In the genomic region with DNA sequence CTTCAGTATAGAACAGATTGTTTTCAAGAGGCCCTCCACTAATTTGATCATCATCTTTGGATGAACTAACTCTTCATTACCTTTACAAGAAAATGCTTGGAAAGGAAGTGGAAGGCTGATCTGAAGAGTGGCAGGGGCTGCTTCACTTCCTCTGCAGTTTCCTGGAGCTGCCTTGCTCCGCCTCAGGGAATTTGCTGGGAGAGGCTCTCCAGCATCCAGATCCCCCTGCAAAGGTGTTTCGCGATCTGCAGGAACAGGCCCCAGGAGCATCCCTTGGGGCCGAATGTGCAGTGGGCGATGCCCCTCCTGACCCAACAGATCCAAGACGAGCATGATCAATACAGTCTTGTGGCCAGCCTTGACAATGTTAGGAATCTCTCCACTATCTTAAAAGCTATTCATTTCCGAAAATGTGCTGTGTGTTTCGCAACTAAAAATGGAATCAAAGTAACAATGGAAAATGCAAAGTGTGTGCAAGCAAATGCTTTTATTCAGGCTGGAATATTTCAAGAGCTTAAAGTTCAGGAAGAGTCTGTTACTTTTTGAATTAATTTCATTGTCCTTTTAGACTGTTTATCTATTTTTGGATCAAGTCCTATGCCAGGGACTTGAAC, we compare ENCODE assay signal across 21 cellular contexts. TPM values are rescaled to one million over a fixed set of nuclear protein-coding genes. Genes with fewer than 3 reads are reported as not detected.
DNase-seq lines count a peak whose midpoint lies in the region; ATAC-seq and TF ChIP-seq lines count a peak whose summit lies in the region.
"Had no signal": no experiment of that assay in that cellular context is flagged by ENCODE, and none has a peak within 500 bp of the region (broad histone marks: within the 10 kb centered on the region; RNA-seq: fewer than 3 reads in every experiment).

No MANE protein-coding gene starts in this region.

- H3K9me3 ChIP-seq in HCT116 (ENCODE audit: control insufficient read depth in 1 of 2, insufficient read depth in 1 of 2, low read depth in 1 of 2, low read length in 2 of 2) (no peaks in the 10 kb centered on the region), RWPE2 (ENCODE audit: severe bottlenecking) (no peaks in the 10 kb centered on the region), smooth muscle cell (replicated peaks; ENCODE audit: low read depth) (no peaks in the 10 kb centered on the region), stomach (no peaks in the 10 kb centered on the region)
- H3K9me3 ChIP-seq: colonic mucosa, thoracic aorta had no signal

- H4K20me1 ChIP-seq in HCT116 (ENCODE audit: insufficient read depth), result no peaks in the 10 kb centered on the region
- H4K20me1 ChIP-seq in smooth muscle cell (ENCODE audit: low read depth), result no peaks in the 10 kb centered on the region

- H3K27me3 ChIP-seq in HCT116 (ENCODE audit: insufficient read depth, low read length), result no peaks in the 10 kb centered on the region
- no peaks in the 10 kb centered on the region for H3K27me3 ChIP-seq in RWPE2 (ENCODE audit: insufficient read depth, poor library complexity, severe bottlenecking)
- H3K27me3 ChIP-seq in smooth muscle cell (ENCODE audit: low read depth), result no peaks in the 10 kb centered on the region
- H3K27me3 ChIP-seq in stomach, result no peaks in the 10 kb centered on the region
- H3K27me3 ChIP-seq: brain microvascular endothelial cell, colonic mucosa had no signal

- DNase-seq in HCT116 (ENCODE audit: low read depth, low spot score) (no peak), RWPE2 (ENCODE audit: low spot score) (no peak), fibroblast of the aortic adventitia (ENCODE audit: low read depth) (peak; percentile 49), smooth muscle cell (lab: John Stamatoyannopoulos, UW; ENCODE audit: unreplicated experiment) (no peak), stomach (no peak)
- no peak for DNase-seq in activated naive CD4-positive, alpha-beta T cell treated with anti-CD3 and anti-CD28 coated beads for 36 hours
- DNase-seq: activated B cell treated with CpG ODN at 0.5 μM for 24 hours; activated CD4-positive, alpha-beta memory T cell treated with anti-CD3 and anti-CD28 coated beads for 36 hours; activated gamma-delta T cell; AML-193; colonic mucosa; DMS79; endodermal cell; NCI-H1436; NCI-H510A treated with DMSO at 0.1 percent for 48 hours; stimulated activated naive CD4-positive, alpha-beta T cell had no signal

- no peaks in the 10 kb centered on the region for H3K9me3 Mint-ChIP-seq in activated naive CD4-positive, alpha-beta T cell treated with anti-CD3 and anti-CD28 coated beads for 36 hours
- H3K9me3 Mint-ChIP-seq: activated B cell treated with CpG ODN at 0.5 μM for 24 hours; activated CD4-positive, alpha-beta memory T cell treated with anti-CD3 and anti-CD28 coated beads for 36 hours; endodermal cell; natural killer cell treated with Interleukin-12 subunit alpha and Interleukin-12 subunit beta and Interleukin-15 and Interleukin-18, amount 100 ng/mL, for 72 hours had no signal

- no peak overlapping the region for H3K4me3 Mint-ChIP-seq in activated naive CD4-positive, alpha-beta T cell treated with anti-CD3 and anti-CD28 coated beads for 36 hours
- H3K4me3 Mint-ChIP-seq: activated B cell treated with CpG ODN at 0.5 μM for 24 hours; activated CD4-positive, alpha-beta memory T cell treated with anti-CD3 and anti-CD28 coated beads for 36 hours; endodermal cell; natural killer cell treated with Interleukin-12 subunit alpha and Interleukin-12 subunit beta and Interleukin-15 and Interleukin-18, amount 100 ng/mL, for 72 hours had no signal

- TF ChIP-seq POLR2A in HCT116 (IDR thresholded peaks at IDR 0.05; ENCODE audit: borderline replicate concordance, extremely low read depth, insufficient read depth, insufficient read length) (no peak), stomach (IDR thresholded peaks at IDR 0.05) (no peak)

- H3K4me1 Mint-ChIP-seq in activated naive CD4-positive, alpha-beta T cell treated with anti-CD3 and anti-CD28 coated beads for 36 hours (ENCODE audit: low read depth), result peaks cover 3% of the 10 kb centered on the region

- H3K9ac ChIP-seq in HCT116 (ENCODE audit: low read length), result no peak overlapping the region
- H3K9ac ChIP-seq in smooth muscle cell (ENCODE audit: low read depth), result no peak overlapping the region

- H3K4me1 ChIP-seq in HCT116 (ENCODE audit: control insufficient read depth in 1 of 2, insufficient read depth in 2 of 2, low read length in 2 of 2), result peaks cover 8 to 15% of the 10 kb centered on the region in 2 experiments
- peaks cover 13% of the 10 kb centered on the region for H3K4me1 ChIP-seq in RWPE2 (ENCODE audit: insufficient read depth, poor library complexity, severe bottlenecking)
- no peaks in the 10 kb centered on the region for H3K4me1 ChIP-seq in smooth muscle cell (ENCODE audit: low read depth)
- H3K4me1 ChIP-seq in stomach, result peaks cover 0 to 17% (median 5%) of the 10 kb centered on the region in 4 donors
- H3K4me1 ChIP-seq: colonic mucosa had no signal

- CTCF ChIA-PET in HCT116 (lab: Charles Lee), result interaction anchor here (1.2 to 1.4 kb wide), 2 partner anchors 24 to 421 kb away, joined by 3 to 5 read pairs; partner anchors contain the start of gene TIAL1
- CTCF ChIA-PET in activated naive CD4-positive, alpha-beta T cell treated with anti-CD3 and anti-CD28 coated beads for 36 hours (lab: Charles Lee), result no interaction called here

- no peak for TF ChIP-seq RAD21 in HCT116 (IDR thresholded peaks at IDR 0.05; ENCODE audit: low read depth)

- H3K36me3 Mint-ChIP-seq in activated naive CD4-positive, alpha-beta T cell treated with anti-CD3 and anti-CD28 coated beads for 36 hours (ENCODE audit: low read depth), result no peaks in the 10 kb centered on the region
- H3K36me3 Mint-ChIP-seq: activated CD4-positive, alpha-beta memory T cell treated with anti-CD3 and anti-CD28 coated beads for 36 hours; natural killer cell treated with Interleukin-12 subunit alpha and Interleukin-12 subunit beta and Interleukin-15 and Interleukin-18, amount 100 ng/mL, for 72 hours had no signal

- H3K79me2 ChIP-seq in HCT116 (ENCODE audit: insufficient read depth, low read length), result no peaks in the 10 kb centered on the region
- H3K79me2 ChIP-seq in smooth muscle cell (ENCODE audit: low read depth), result no peaks in the 10 kb centered on the region

- POLR2A ChIA-PET in HCT116 (lab: Charles Lee), result interaction anchor here (0.7 kb wide), 1 partner anchor 24 kb away, joined by 3 read pairs; the partner anchor contains the start of gene TIAL1

- 78% methylated on average over 8 of the region's 8 CpGs for WGBS in smooth muscle cell (ENCODE audit: low lambda C conversion rate)
- WGBS in stomach, 5 donors, result 77 to 81% (median 80%) methylated on average over 8 of the region's 8 CpGs

- RAD21 ChIA-PET in HCT116 (lab: Charles Lee; ENCODE audit: low non-redundant PET in 1 of 2, low total read pairs in 2 of 2, uncharacterized antibody in 2 of 2, unreplicated experiment in 2 of 2), result no interaction called here

- H3K36me3 ChIP-seq in HCT116 (ENCODE audit: control insufficient read depth in 1 of 2, insufficient read depth in 2 of 2, low read length in 2 of 2) (no peaks in the 10 kb centered on the region), RWPE2 (ENCODE audit: low read depth) (no peaks in the 10 kb centered on the region), smooth muscle cell (ENCODE audit: low read depth) (no peaks in the 10 kb centered on the region), stomach (no peaks in the 10 kb centered on the region)
- H3K36me3 ChIP-seq: brain microvascular endothelial cell, colonic mucosa, thoracic aorta had no signal

- intact Hi-C loops in HCT116 (cut with micrococcal nuclease) (no loop called here), stomach (cut with DNase I; ENCODE audit: low total_unique reads) (no loop called here)
- intact Hi-C loops in activated naive CD4-positive, alpha-beta T cell treated with anti-CD3 and anti-CD28 coated beads for 36 hours (cut with micrococcal nuclease), result no loop called here

- no peak for TF ChIP-seq EP300 in stomach (IDR thresholded peaks at IDR 0.05)

- H3K27me3 Mint-ChIP-seq in activated naive CD4-positive, alpha-beta T cell treated with anti-CD3 and anti-CD28 coated beads for 36 hours (ENCODE audit: low read depth), result no peaks in the 10 kb centered on the region
- H3K27me3 Mint-ChIP-seq: activated B cell treated with CpG ODN at 0.5 μM for 24 hours; activated CD4-positive, alpha-beta memory T cell treated with anti-CD3 and anti-CD28 coated beads for 36 hours had no signal

- no peaks in the 10 kb centered on the region for H3K9me2 ChIP-seq in HCT116 (ENCODE audit: insufficient read depth)

- H2AFZ ChIP-seq in HCT116 (ENCODE audit: low read depth, low read length, poor library complexity, severe bottlenecking) (peak overlapping the region; percentile 91), smooth muscle cell (ENCODE audit: low read depth) (peak overlapping the region; percentile 75)

- H3K4me2 ChIP-seq in HCT116 (ENCODE audit: low read length), result peak overlapping the region; percentile 52
- no peak overlapping the region for H3K4me2 ChIP-seq in smooth muscle cell

- no peak overlapping the region for H3K27ac Mint-ChIP-seq in activated naive CD4-positive, alpha-beta T cell treated with anti-CD3 and anti-CD28 coated beads for 36 hours
- H3K27ac Mint-ChIP-seq: activated B cell treated with CpG ODN at 0.5 μM for 24 hours; activated CD4-positive, alpha-beta memory T cell treated with anti-CD3 and anti-CD28 coated beads for 36 hours; endodermal cell; natural killer cell treated with Interleukin-12 subunit alpha and Interleukin-12 subunit beta and Interleukin-15 and Interleukin-18, amount 100 ng/mL, for 72 hours had no signal

- no TSS peak for BruUV-seq in HCT116 (replicated peaks; lab: Mats Ljungman, UMichigan)

- ATAC-seq in HCT116 (peak; percentile 31; the same call in 1 of the 2 replicates), RWPE2 (ENCODE audit: low read depth) (no peak), GM19395 (IDR thresholded peaks at IDR 0.05; ENCODE audit: unreplicated experiment) (no peak)
- ATAC-seq: GM12878; natural killer cell treated with Interleukin-12 subunit alpha and Interleukin-12 subunit beta and Interleukin-15 and Interleukin-18, amount 100 ng/mL, for 72 hours had no signal

- peaks cover 6% of the 10 kb centered on the region for H3F3A ChIP-seq in smooth muscle cell (ENCODE audit: low read depth)

- H3K4me3 ChIP-seq in HCT116 (replicated peaks in 1 of 2; ENCODE audit: low read depth in 1 of 2, low read length in 2 of 2) (no peak overlapping the region), RWPE2 (ENCODE audit: severe bottlenecking) (no peak overlapping the region), fibroblast of the aortic adventitia (ENCODE audit: low read depth, low read length) (no peak overlapping the region), smooth muscle cell (no peak overlapping the region), stomach (no peak overlapping the region)
- H3K4me3 ChIP-seq: colonic mucosa, GM12878, thoracic aorta had no signal

- TF ChIP-seq CTCF in HCT116 (IDR thresholded peaks at IDR 0.05 in 2 of 3, conservative IDR thresholded peaks at IDR 0.05 in 1 of 3; ENCODE audit: borderline replicate concordance in 1 of 3, insufficient read depth in 1 of 3, low read depth in 2 of 3, low read length in 2 of 3) (no peak), RWPE2 (IDR thresholded peaks at IDR 0.05; ENCODE audit: poor library complexity, severe bottlenecking) (no peak), fibroblast of the aortic adventitia (IDR thresholded peaks at IDR 0.05; ENCODE audit: insufficient read depth, low read length) (no peak), smooth muscle cell (IDR thresholded peaks at IDR 0.05; ENCODE audit: borderline replicate concordance, insufficient read depth, poor library complexity, severe bottlenecking) (no peak), stomach (IDR thresholded peaks at IDR 0.05) (no peak)

- H3K27ac ChIP-seq in HCT116 (ENCODE audit: low read depth, low read length) (no peak overlapping the region; the same call in 1 of the 2 replicates), RWPE2 (ENCODE audit: poor library complexity, severe bottlenecking) (peak overlapping the region; percentile 25), smooth muscle cell (ENCODE audit: low read depth) (no peak overlapping the region), stomach (no peak overlapping the region)
- H3K27ac ChIP-seq: brain microvascular endothelial cell, colonic mucosa, thoracic aorta had no signal

RNA-seq across cellular contexts. Expression of gene TIAL1, which starts 24.1 kb away (rescaled TPM):
- total RNA-seq in HCT116 (2021; ENCODE audit: unreplicated experiment), result 220 TPM
- 94.9 and 112 TPM in 2 replicates for polyA plus RNA-seq in HCT116 (2012)
- total RNA-seq in fibroblast of the aortic adventitia (ENCODE audit: low replicate concordance), result 48.7 and 60.1 TPM in 2 replicates
- 117 and 118 TPM in 2 replicates for total RNA-seq in smooth muscle cell
- polyA plus RNA-seq in smooth muscle cell, result 40.0 and 53.6 TPM in 2 replicates
- total RNA-seq in stomach, result 100 to 1,000 TPM in 1 of 5 donors, 10 to 100 TPM in 4; 22.6 to 140 (median 49.6) TPM
- polyA plus RNA-seq in stomach, result 10 to 100 TPM; 24.3 to 68.3 (median 29.0) TPM
- total RNA-seq in activated naive CD4-positive, alpha-beta T cell treated with anti-CD3 and anti-CD28 coated beads for 36 hours, result 100 to 1,000 TPM; 184 to 192 TPM

RNA-seq across cellular contexts. Expression of gene BAG3, which starts 30.3 kb away (rescaled TPM):
- total RNA-seq in HCT116 (2021; ENCODE audit: unreplicated experiment) (57.0 TPM), fibroblast of the aortic adventitia (ENCODE audit: low replicate concordance) (7.8 and 19.2 TPM in 2 replicates), smooth muscle cell (24.4 and 25.5 TPM in 2 replicates), stomach (100 to 1,000 TPM in 1 of 5 donors, 10 to 100 TPM in 3, 1 to 10 TPM in 1; 8.4 to 113 (median 27.8) TPM)
- 51.9 and 56.4 TPM in 2 replicates for polyA plus RNA-seq in HCT116 (2012)
- polyA plus RNA-seq in smooth muscle cell (70.1 and 73.7 TPM in 2 replicates), stomach (10 to 100 TPM; 18.9 to 37.8 (median 26.9) TPM)
- total RNA-seq in activated naive CD4-positive, alpha-beta T cell treated with anti-CD3 and anti-CD28 coated beads for 36 hours, result 10 to 100 TPM; 20.9 to 24.3 TPM
